8 cellular contexts compared by ENCODE assay signal in genomic region chr20:16729565-16730460, GRCh38. TPM values are rescaled to one million over a fixed set of nuclear protein-coding genes. Genes with fewer than 3 reads are reported as not detected.
DNase-seq lines count a peak whose midpoint lies in the region; ATAC-seq, FAIRE-seq and TF ChIP-seq lines count a peak whose summit lies in the region.

SNRPB2 (plus strand) TSS chr20:16730026; CDS start chr20:16731703, 1,677 bp downstream.

- no peak for TF ChIP-seq CTCF in WI38 (IDR thresholded peaks at IDR 0.05; ENCODE audit: low read depth, low read length)
- no peak for TF ChIP-seq CTCF in bronchial epithelial cell (IDR thresholded peaks at IDR 0.05; ENCODE audit: insufficient read depth, low read length, severe bottlenecking)
- TF ChIP-seq CTCF in smooth muscle cell (IDR thresholded peaks at IDR 0.05; ENCODE audit: borderline replicate concordance, insufficient read depth, poor library complexity, severe bottlenecking) = no peak

- H3K36me3 ChIP-seq in bronchial epithelial cell (ENCODE audit: control insufficient read depth, insufficient read depth, low read length) (peaks cover 4% of the 10 kb centered on the region), smooth muscle cell (ENCODE audit: low read depth) (peaks cover 7% of the 10 kb centered on the region)

- H3K27ac ChIP-seq in smooth muscle cell (ENCODE audit: low read depth) = peak within 1 kb of the TSS; percentile 88

- H3K9ac ChIP-seq in smooth muscle cell (ENCODE audit: low read depth) = peak within 1 kb of the TSS; percentile 97

- peaks cover 10% of the 10 kb centered on the region for H3K4me1 ChIP-seq in smooth muscle cell (ENCODE audit: low read depth)

- H3K4me2 ChIP-seq in smooth muscle cell = peak within 1 kb of the TSS; percentile 92

- no peak for FAIRE-seq in bronchial epithelial cell (lab: Jason Lieb, UNC)

- H3K79me2 ChIP-seq in smooth muscle cell (ENCODE audit: low read depth) = peaks cover 38% of the 10 kb centered on the region

- in situ Hi-C loops in ACHN (cut with HindIII; ENCODE audit: low pct_ligation_motif_present, low pct_unique_long_range_greater_than_20kb, low sequenced_read_pairs) = no loop called here

- H3K4me3 ChIP-seq in WI38 (ENCODE audit: low read depth, low read length) (peak within 1 kb of the TSS; percentile 70), bronchial epithelial cell (ENCODE audit: low read depth, low read length) (peak within 1 kb of the TSS; percentile 72), smooth muscle cell (peak within 1 kb of the TSS; percentile 89)

- peak within 1 kb of the TSS; percentile 92 for H2AFZ ChIP-seq in smooth muscle cell (ENCODE audit: low read depth)

- H3F3A ChIP-seq in smooth muscle cell (ENCODE audit: low read depth) = no peaks in the 10 kb centered on the region

- H3K9me3 ChIP-seq in smooth muscle cell (replicated peaks; ENCODE audit: low read depth) = no peaks in the 10 kb centered on the region

- WGBS in smooth muscle cell (ENCODE audit: low lambda C conversion rate) = 5% methylated on average over 53 of the region's 57 CpGs

- H4K20me1 ChIP-seq in smooth muscle cell (ENCODE audit: low read depth) = no peaks in the 10 kb centered on the region

- ATAC-seq in GM18873 (IDR thresholded peaks at IDR 0.05; ENCODE audit: low FRiP score, unreplicated experiment) (peak; percentile 98), HG03139 (IDR thresholded peaks at IDR 0.05; ENCODE audit: unreplicated experiment) (peak; percentile 99)

- DNase-seq in ACHN = peak; percentile 91
- DNase-seq in NCI-H2227 (lab: John Stamatoyannopoulos, UW; ENCODE audit: unreplicated experiment) = peak; percentile 97
- peak; percentile 84 for DNase-seq in bronchial epithelial cell (ENCODE audit: low read depth)
- DNase-seq in iPS-NIHi7 (ENCODE audit: extremely low spot score) = peak; percentile 98
- peak; percentile 56 for DNase-seq in smooth muscle cell (lab: John Stamatoyannopoulos, UW; ENCODE audit: unreplicated experiment)

- H3K27me3 ChIP-seq in bronchial epithelial cell (ENCODE audit: control insufficient read depth, insufficient read depth, low read length) = no peaks in the 10 kb centered on the region
- H3K27me3 ChIP-seq in smooth muscle cell (ENCODE audit: low read depth) = peaks cover 34% of the 10 kb centered on the region

RNA-seq across cellular contexts. Expression of gene SNRPB2, which starts in this region (rescaled TPM):
- total RNA-seq in bronchial epithelial cell (26.6 and 47.7 TPM in 2 replicates), smooth muscle cell (68.4 and 87.6 TPM in 2 replicates)
- 90.6 and 105 TPM in 2 replicates for polyA plus RNA-seq in smooth muscle cell

Comparison
In these comparisons a context has a peak if more than half of its experiments do, and no peak if none do; other contexts are left out.
1. Peak in every context shown above with its lines: DNase-seq, ATAC-seq, H3K4me3 ChIP-seq and H3K27ac ChIP-seq.